Comparison of ENCODE assay signal across 29 cellular contexts in the genomic region with DNA sequence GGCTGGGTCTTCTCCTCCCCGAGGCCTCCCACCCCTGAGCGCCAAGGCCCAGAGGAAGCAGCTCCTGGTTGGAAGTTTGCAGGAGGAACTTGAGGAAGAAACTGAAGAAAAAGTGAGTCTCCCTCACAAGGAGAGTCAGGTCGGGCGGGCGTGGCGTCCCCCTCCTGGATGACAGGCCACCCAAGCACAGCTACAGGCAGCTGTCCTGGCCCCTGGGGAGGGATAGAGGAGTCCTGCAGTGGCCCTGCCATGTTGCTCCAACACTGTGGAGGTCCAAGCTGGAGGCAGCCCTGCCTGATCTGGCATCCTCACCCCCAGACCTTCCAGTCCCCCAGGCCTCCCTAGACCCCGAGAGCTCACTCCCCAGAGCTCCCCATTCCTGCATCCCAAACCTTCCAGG.
"Had no signal": no experiment of that assay in that cellular context is flagged by ENCODE, and none has a peak within 500 bp of the region (broad histone marks: within the 10 kb centered on the region; RNA-seq: fewer than 3 reads in every experiment).

No MANE protein-coding gene starts in this region.

- H3K27me3 ChIP-seq: foreskin keratinocyte, gastroesophageal sphincter, neutrophil, pancreas, stomach, thyroid gland, vagina had no signal

- H3K4me1 ChIP-seq: esophagus muscularis mucosa, foreskin keratinocyte, gastroesophageal sphincter, heart left ventricle, pancreas, stomach, thyroid gland, vagina had no signal

- DNase-seq: dermis blood vessel endothelial cell; effector memory CD4-positive, alpha-beta T cell; foreskin keratinocyte; hippocampal formation; kidney glomerular epithelial cell; mammary epithelial cell; mesendoderm; midbrain; natural killer cell; retina; stimulated activated CD4-positive, alpha-beta T cell treated with anti-CD3 and anti-CD28 coated beads, Interleukin-12 subunit alpha, Interleukin-12 subunit beta, amount 100 ng/mL, for 4 hours; stimulated activated CD4-positive, alpha-beta T cell treated with anti-CD3 and anti-CD28 coated beads, Interleukin-1b, Interleukin-23, amount 100 ng/mL, for 48 hours; stimulated activated CD4-positive, alpha-beta T cell treated with anti-CD3 and anti-CD28 coated beads, Interleukin-4, amount 100 ng/mL, for 1 hour; stimulated activated CD8-positive, alpha-beta memory T cell treated with anti-CD3 and anti-CD28 coated beads, Interleukin-4, amount 100 ng/mL, for 48 hours; stimulated activated naive CD4-positive, alpha-beta T cell treated with Interleukin-2 at 50 U/mL for 16 hours; stomach; thyroid gland; trophoblast cell had no signal

- H3K27ac ChIP-seq: coronary artery, esophagus muscularis mucosa, foreskin keratinocyte, gastroesophageal sphincter, heart left ventricle, neutrophil, pancreas, stomach, thyroid gland, vagina had no signal

- H3K36me3 Mint-ChIP-seq: natural killer cell had no signal

- H3K4me3 ChIP-seq: coronary artery, esophagus muscularis mucosa, gastroesophageal sphincter, heart left ventricle, pancreas, smooth muscle cell, stomach, thyroid gland, vagina had no signal

- H3K36me3 ChIP-seq: esophagus muscularis mucosa, gastroesophageal sphincter, heart left ventricle, neutrophil, pancreas, stomach, thyroid gland, vagina had no signal

- H3K9me3 ChIP-seq: neutrophil, pancreas, thyroid gland had no signal

- H3K4me1 Mint-ChIP-seq: natural killer cell had no signal

- ATAC-seq: foreskin keratinocyte, gastroesophageal sphincter, heart left ventricle, natural killer cell, pancreas, sciatic nerve had no signal

- H3K27ac Mint-ChIP-seq: natural killer cell had no signal

- FAIRE-seq: endothelial cell of umbilical vein, islet of Langerhans, pancreas had no signal

- H3K9me3 Mint-ChIP-seq: natural killer cell had no signal

- H3K4me3 Mint-ChIP-seq: natural killer cell had no signal
